ENCODE assay signal across 1 cellular context in the genomic region with DNA sequence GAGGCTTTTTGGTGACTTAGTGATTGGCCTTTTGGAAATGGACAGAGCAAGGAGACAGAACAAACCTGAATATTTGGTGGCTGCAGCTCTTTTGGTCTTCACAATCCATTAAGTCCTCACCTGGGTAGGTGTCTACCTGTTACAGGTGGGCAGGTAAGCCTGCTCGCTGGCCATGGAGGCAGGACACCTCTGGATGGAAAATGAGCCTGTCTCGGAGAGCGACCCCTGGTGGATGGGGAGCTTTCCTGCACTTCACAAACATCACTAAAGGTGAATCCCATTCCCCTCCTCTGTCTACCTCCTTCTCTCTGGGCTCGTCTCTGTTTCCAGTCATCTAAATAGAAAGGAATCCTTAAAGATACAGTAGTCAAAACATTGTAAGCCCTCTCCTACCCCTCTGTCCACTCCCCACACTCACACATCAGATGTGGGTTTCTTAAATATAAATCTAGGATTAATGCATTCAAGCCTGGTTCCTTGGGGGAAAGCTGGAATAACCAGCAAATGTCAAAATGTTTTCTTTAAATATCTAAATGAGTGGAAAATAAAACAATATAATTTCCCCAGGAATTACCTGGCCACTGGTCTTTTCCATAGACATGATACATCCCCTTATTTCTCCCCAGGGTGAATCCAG.
TF ChIP-seq lines count a peak whose summit lies in the region.

No MANE protein-coding gene starts in this region.

TF ChIP-seq in Ishikawa, 13 proteins besides CTCF, POLR2A, EP300 and RAD21 (continued from another document):
- TF ChIP-seq, protein P1, sequence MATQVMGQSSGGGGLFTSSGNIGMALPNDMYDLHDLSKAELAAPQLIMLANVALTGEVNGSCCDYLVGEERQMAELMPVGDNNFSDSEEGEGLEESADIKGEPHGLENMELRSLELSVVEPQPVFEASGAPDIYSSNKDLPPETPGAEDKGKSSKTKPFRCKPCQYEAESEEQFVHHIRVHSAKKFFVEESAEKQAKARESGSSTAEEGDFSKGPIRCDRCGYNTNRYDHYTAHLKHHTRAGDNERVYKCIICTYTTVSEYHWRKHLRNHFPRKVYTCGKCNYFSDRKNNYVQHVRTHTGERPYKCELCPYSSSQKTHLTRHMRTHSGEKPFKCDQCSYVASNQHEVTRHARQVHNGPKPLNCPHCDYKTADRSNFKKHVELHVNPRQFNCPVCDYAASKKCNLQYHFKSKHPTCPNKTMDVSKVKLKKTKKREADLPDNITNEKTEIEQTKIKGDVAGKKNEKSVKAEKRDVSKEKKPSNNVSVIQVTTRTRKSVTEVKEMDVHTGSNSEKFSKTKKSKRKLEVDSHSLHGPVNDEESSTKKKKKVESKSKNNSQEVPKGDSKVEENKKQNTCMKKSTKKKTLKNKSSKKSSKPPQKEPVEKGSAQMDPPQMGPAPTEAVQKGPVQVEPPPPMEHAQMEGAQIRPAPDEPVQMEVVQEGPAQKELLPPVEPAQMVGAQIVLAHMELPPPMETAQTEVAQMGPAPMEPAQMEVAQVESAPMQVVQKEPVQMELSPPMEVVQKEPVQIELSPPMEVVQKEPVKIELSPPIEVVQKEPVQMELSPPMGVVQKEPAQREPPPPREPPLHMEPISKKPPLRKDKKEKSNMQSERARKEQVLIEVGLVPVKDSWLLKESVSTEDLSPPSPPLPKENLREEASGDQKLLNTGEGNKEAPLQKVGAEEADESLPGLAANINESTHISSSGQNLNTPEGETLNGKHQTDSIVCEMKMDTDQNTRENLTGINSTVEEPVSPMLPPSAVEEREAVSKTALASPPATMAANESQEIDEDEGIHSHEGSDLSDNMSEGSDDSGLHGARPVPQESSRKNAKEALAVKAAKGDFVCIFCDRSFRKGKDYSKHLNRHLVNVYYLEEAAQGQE (IDR thresholded peaks at IDR 0.05; ENCODE audit: low read depth) = no peak
